Comparison of ENCODE assay signal across 9 cellular contexts in the genomic region with DNA sequence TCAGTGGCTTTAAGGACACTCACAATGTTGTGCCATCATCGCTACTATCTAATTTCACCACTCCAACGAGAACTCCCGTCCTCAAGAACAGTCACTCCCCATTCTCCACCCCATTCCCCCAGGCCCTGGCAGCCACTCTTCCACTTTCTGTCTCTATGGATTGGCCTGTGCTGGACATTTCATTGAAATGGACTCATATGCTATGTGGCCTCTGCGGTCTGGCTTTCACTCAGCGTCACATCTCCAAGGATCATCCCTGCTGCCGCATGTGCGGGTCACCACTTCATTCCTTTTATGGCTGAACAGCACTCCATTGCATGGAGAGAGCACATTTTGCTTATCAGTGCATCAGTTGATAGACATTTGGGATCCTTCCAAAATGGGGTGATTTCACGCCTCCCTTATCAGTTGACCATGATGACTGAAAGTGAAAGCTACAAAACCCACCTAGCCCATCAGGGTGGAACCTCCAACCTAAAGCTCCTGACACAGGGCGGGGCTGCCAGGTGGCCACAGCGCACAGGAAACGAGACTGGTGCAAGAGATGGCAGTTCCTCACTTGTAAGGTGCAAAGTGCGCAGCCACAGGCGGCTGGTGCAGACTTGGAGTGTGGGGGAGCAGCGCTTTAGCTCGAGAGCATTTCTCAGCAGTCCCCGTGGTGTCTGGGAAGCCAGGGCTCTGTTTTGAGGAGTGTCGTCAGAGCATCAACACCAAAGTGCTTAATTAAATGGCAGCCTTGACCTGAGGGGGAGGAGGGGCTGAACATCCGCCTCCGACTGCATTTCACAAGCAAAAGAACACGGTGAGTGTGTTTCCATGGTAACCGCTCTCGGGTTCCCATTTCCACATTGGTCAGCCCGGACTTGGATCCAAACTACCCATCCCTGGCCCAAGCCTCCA. TPM values are rescaled to one million over a fixed set of nuclear protein-coding genes. Genes with fewer than 3 reads are reported as not detected.
DNase-seq lines count a peak whose midpoint lies in the region; ATAC-seq, FAIRE-seq and TF ChIP-seq lines count a peak whose summit lies in the region.
"Had no signal": no experiment of that assay in that cellular context is flagged by ENCODE, and none has a peak within 500 bp of the region (broad histone marks: within the 10 kb centered on the region; RNA-seq: fewer than 3 reads in every experiment).

No MANE protein-coding gene starts in this region.

- H3K9me2 ChIP-seq in SK-N-SH, result no peaks in the 10 kb centered on the region

- H2AFZ ChIP-seq in SK-N-SH (ENCODE audit: low read depth), result no peak overlapping the region
- no peak overlapping the region for H2AFZ ChIP-seq in astrocyte (ENCODE audit: low read depth, low read length)

- H3K27ac ChIP-seq in SK-N-SH (ENCODE audit: low read depth in 2 of 2, low read length in 1 of 2) (no peak overlapping the region), astrocyte (ENCODE audit: low read depth, low read length) (no peak overlapping the region)
- H3K27ac ChIP-seq: uterus had no signal

- TF ChIP-seq RAD21 in SK-N-SH (IDR thresholded peaks at IDR 0.05; ENCODE audit: low read length), result no peak

- H3K27ac Mint-ChIP-seq in T-helper 1 cell treated with Interleukin-12 subunit alpha and Interleukin-12 subunit beta and Interleukin-4 antibody, amounts not matched to agents 30 μg/mL and 1 μg/mL, for 36 hours, result peak overlapping the region; percentile 90
- H3K27ac Mint-ChIP-seq in astrocyte (ENCODE audit: unreplicated experiment), result no peak overlapping the region
- H3K27ac Mint-ChIP-seq in natural killer cell treated with Interleukin-12 subunit alpha and Interleukin-12 subunit beta and Interleukin-15 and Interleukin-18, amount 100 ng/mL, for 72 hours, result peak overlapping the region; percentile 96 to 97

- FAIRE-seq in astrocyte (lab: Jason Lieb, UNC), result no peak

- no peaks in the 10 kb centered on the region for H3K27me3 Mint-ChIP-seq in T-helper 1 cell treated with Interleukin-12 subunit alpha and Interleukin-12 subunit beta and Interleukin-4 antibody, amounts not matched to agents 30 μg/mL and 1 μg/mL, for 36 hours (ENCODE audit: low read depth)
- H3K27me3 Mint-ChIP-seq in astrocyte (ENCODE audit: low read depth, unreplicated experiment), result no peaks in the 10 kb centered on the region
- H3K27me3 Mint-ChIP-seq in natural killer cell treated with Interleukin-12 subunit alpha and Interleukin-12 subunit beta and Interleukin-15 and Interleukin-18, amount 100 ng/mL, for 72 hours, result peaks cover 8 to 9% of the 10 kb centered on the region in 2 donors

- no peak for TF ChIP-seq EP300 in SK-N-SH (IDR thresholded peaks at IDR 0.05; ENCODE audit: borderline replicate concordance in 1 of 2, low read depth in 1 of 2, low read length in 1 of 2)

- H3K4me2 ChIP-seq in SK-N-SH (no peak overlapping the region), astrocyte (ENCODE audit: low read length) (peak overlapping the region; percentile 1)

- H3K4me1 ChIP-seq in SK-N-SH (ENCODE audit: control insufficient read depth in 1 of 2, insufficient read depth in 2 of 2, low read depth in 1 of 2, low read length in 1 of 2) (peaks cover 8% of the 10 kb centered on the region in 2 experiments; a peak in 3 of 4 replicates), astrocyte (ENCODE audit: insufficient read depth, low read length) (peaks cover 30% of the 10 kb centered on the region)
- H3K4me1 ChIP-seq: uterus had no signal

- H3K9ac ChIP-seq in SK-N-SH (no peak overlapping the region), astrocyte (ENCODE audit: low read length) (no peak overlapping the region)

- DNase-seq in SK-N-SH (peak; percentile 58), astrocyte (ENCODE audit: low read depth) (no peak), NCI-H146 treated with DMSO at 0.1 percent for 48 hours (lab: John Stamatoyannopoulos, UW; ENCODE audit: unreplicated experiment) (no peak), DMS53 (lab: John Stamatoyannopoulos, UW) (no peak)
- DNase-seq in natural killer cell treated with Interleukin-12 subunit alpha and Interleukin-12 subunit beta and Interleukin-15 and Interleukin-18, amount 100 ng/mL, for 72 hours (ENCODE audit: low spot score), result peak; percentile 92

- H3K4me3 Mint-ChIP-seq in T-helper 1 cell treated with Interleukin-12 subunit alpha and Interleukin-12 subunit beta and Interleukin-4 antibody, amounts not matched to agents 30 μg/mL and 1 μg/mL, for 36 hours, result peak overlapping the region; percentile 84
- H3K4me3 Mint-ChIP-seq in astrocyte (ENCODE audit: unreplicated experiment), result no peak overlapping the region
- H3K4me3 Mint-ChIP-seq in natural killer cell treated with Interleukin-12 subunit alpha and Interleukin-12 subunit beta and Interleukin-15 and Interleukin-18, amount 100 ng/mL, for 72 hours, result peak overlapping the region; percentile 86

- peaks cover 21% of the 10 kb centered on the region; the same call in 1 of the 2 replicates for H4K20me1 ChIP-seq in SK-N-SH (ENCODE audit: insufficient read depth)
- peaks cover 85% of the 10 kb centered on the region for H4K20me1 ChIP-seq in astrocyte (ENCODE audit: insufficient read depth, low read length)

- H3K36me3 ChIP-seq in SK-N-SH (replicated peaks in 1 of 2; ENCODE audit: control insufficient read depth in 1 of 2, insufficient read depth in 2 of 2, low read length in 1 of 2) (peaks cover 3 to 14% of the 10 kb centered on the region in 2 experiments), astrocyte (ENCODE audit: insufficient read depth, low read length) (peaks cover 8% of the 10 kb centered on the region)
- H3K36me3 ChIP-seq: uterus had no signal

- H3K4me3 ChIP-seq in SK-N-SH (ENCODE audit: low read depth in 2 of 2, low read length in 1 of 2), result no peak overlapping the region
- no peak overlapping the region for H3K4me3 ChIP-seq in astrocyte (ENCODE audit: insufficient read depth, low read depth, low read length)
- H3K4me3 ChIP-seq: uterus had no signal

- ATAC-seq in SK-N-SH treated with all-trans-retinoic acid at 6 μM for 48 hours, result no peak
- ATAC-seq in HG03060 (IDR thresholded peaks at IDR 0.05; ENCODE audit: low read depth, unreplicated experiment), result peak; percentile 86
- ATAC-seq in natural killer cell treated with Interleukin-12 subunit alpha and Interleukin-12 subunit beta and Interleukin-15 and Interleukin-18, amount 100 ng/mL, for 72 hours, result peak; percentile 95 to 96

- H3K36me3 Mint-ChIP-seq in T-helper 1 cell treated with Interleukin-12 subunit alpha and Interleukin-12 subunit beta and Interleukin-4 antibody, amounts not matched to agents 30 μg/mL and 1 μg/mL, for 36 hours (ENCODE audit: low read depth), result peaks cover 52% of the 10 kb centered on the region
- peaks cover 35% of the 10 kb centered on the region for H3K36me3 Mint-ChIP-seq in astrocyte (ENCODE audit: low read depth, unreplicated experiment)
- H3K36me3 Mint-ChIP-seq in natural killer cell treated with Interleukin-12 subunit alpha and Interleukin-12 subunit beta and Interleukin-15 and Interleukin-18, amount 100 ng/mL, for 72 hours, result peaks cover 11% of the 10 kb centered on the region

- no peaks in the 10 kb centered on the region for H3K9me3 Mint-ChIP-seq in T-helper 1 cell treated with Interleukin-12 subunit alpha and Interleukin-12 subunit beta and Interleukin-4 antibody, amounts not matched to agents 30 μg/mL and 1 μg/mL, for 36 hours
- H3K9me3 Mint-ChIP-seq in astrocyte (ENCODE audit: unreplicated experiment), result no peaks in the 10 kb centered on the region
- no peaks in the 10 kb centered on the region for H3K9me3 Mint-ChIP-seq in natural killer cell treated with Interleukin-12 subunit alpha and Interleukin-12 subunit beta and Interleukin-15 and Interleukin-18, amount 100 ng/mL, for 72 hours

- H3K79me2 ChIP-seq in SK-N-SH (ENCODE audit: insufficient read depth) (peaks cover 87% of the 10 kb centered on the region), astrocyte (ENCODE audit: insufficient read depth, low read length) (peaks cover 94% of the 10 kb centered on the region)

- peaks cover 2% of the 10 kb centered on the region for H3F3A ChIP-seq in SK-N-SH (replicated peaks; ENCODE audit: insufficient read depth)

- CTCF ChIA-PET in SK-N-SH (lab: Yijun Ruan, JAX), result interaction anchor here (1.2 kb wide), 1 partner anchor 132 kb away, joined by 4 read pairs; no protein-coding TSS in a partner anchor

- TF ChIP-seq CTCF in SK-N-SH (IDR thresholded peaks at IDR 0.05) (no peak), astrocyte (IDR thresholded peaks at IDR 0.05; ENCODE audit: insufficient read depth, low read depth, low read length) (no peak)

- WGBS in SK-N-SH (ENCODE audit: low lambda C conversion rate), result 74% methylated on average over 23 of the region's 23 CpGs

- peaks cover 57% of the 10 kb centered on the region for H3K4me1 Mint-ChIP-seq in T-helper 1 cell treated with Interleukin-12 subunit alpha and Interleukin-12 subunit beta and Interleukin-4 antibody, amounts not matched to agents 30 μg/mL and 1 μg/mL, for 36 hours (ENCODE audit: low read depth)
- H3K4me1 Mint-ChIP-seq in astrocyte (ENCODE audit: low read depth, unreplicated experiment), result peaks cover 24% of the 10 kb centered on the region
- H3K4me1 Mint-ChIP-seq in natural killer cell treated with Interleukin-12 subunit alpha and Interleukin-12 subunit beta and Interleukin-15 and Interleukin-18, amount 100 ng/mL, for 72 hours (ENCODE audit: low read depth in 2 of 2), result peaks cover 39 to 55% of the 10 kb centered on the region in 2 donors

- POLR2A ChIA-PET in SK-N-SH (lab: Yijun Ruan, JAX), result no interaction called here

- H3K27me3 ChIP-seq in SK-N-SH (ENCODE audit: insufficient read depth), result no peaks in the 10 kb centered on the region
- H3K27me3 ChIP-seq in astrocyte (ENCODE audit: insufficient read depth, low read length), result no peaks in the 10 kb centered on the region
- H3K27me3 ChIP-seq: uterus had no signal

- H3K9me3 ChIP-seq in SK-N-SH (no peaks in the 10 kb centered on the region), astrocyte (ENCODE audit: insufficient read depth, low read depth, low read length) (no peaks in the 10 kb centered on the region)
- H3K9me3 ChIP-seq: uterus had no signal

TF ChIP-seq in SK-N-SH, 30 proteins besides CTCF, POLR2A, EP300 and RAD21 (continues in another document):
- TF ChIP-seq EZH2phosphoT487 (IDR thresholded peaks at IDR 0.05; ENCODE audit: borderline replicate concordance, low read depth) (no peak), FOXM1 (IDR thresholded peaks at IDR 0.05; ENCODE audit: low read depth) (no peak)

TF ChIP-seq in SK-N-SH treated with all-trans-retinoic acid at 6 μM for 48 hours, 23 proteins besides CTCF, POLR2A, EP300 and RAD21 (continues in another document):
- no peak for TF ChIP-seq RARB (CRISPR knock-in tag; IDR thresholded peaks at IDR 0.05)
- no peak for TF ChIP-seq OSR1 (CRISPR knock-in tag; IDR thresholded peaks at IDR 0.05)

RNA-seq across cellular contexts. Expression of gene COTL1, which starts 23.8 kb away (rescaled TPM):
- polyA plus RNA-seq in SK-N-SH (2012; rRNA removed), result 59.5 and 91.6 TPM in 2 replicates
- 99.1 and 101 TPM in 2 replicates for polyA plus RNA-seq in SK-N-SH (2012; cell fraction: cytosol; rRNA removed)
- polyA plus RNA-seq in SK-N-SH (2012; cell fraction: nucleus; rRNA removed), result 72.6 and 94.3 TPM in 2 replicates
- total RNA-seq in astrocyte, result 300 and 359 TPM in 2 replicates
- 100 to 1,000 TPM; 128 to 154 TPM for total RNA-seq in natural killer cell treated with Interleukin-12 subunit alpha and Interleukin-12 subunit beta and Interleukin-15 and Interleukin-18, amount 100 ng/mL, for 72 hours

RNA-seq across cellular contexts. Expression of gene KLHL36, which starts 54.2 kb away (rescaled TPM):
- 39.8 and 43.3 TPM in 2 replicates for polyA plus RNA-seq in SK-N-SH (2012; rRNA removed)
- polyA plus RNA-seq in SK-N-SH (2012; cell fraction: cytosol; rRNA removed), result 17.4 and 26.1 TPM in 2 replicates
- polyA plus RNA-seq in SK-N-SH (2012; cell fraction: nucleus; rRNA removed), result 94.5 and 97.9 TPM in 2 replicates
- total RNA-seq in astrocyte, result 46.3 and 49.0 TPM in 2 replicates
- total RNA-seq in natural killer cell treated with Interleukin-12 subunit alpha and Interleukin-12 subunit beta and Interleukin-15 and Interleukin-18, amount 100 ng/mL, for 72 hours, result 10 to 100 TPM; 35.9 to 48.6 TPM

Comparison
In these comparisons a context has a peak if more than half of its experiments do, and no peak if none do; other contexts are left out.
1. DNase-seq: peak in SK-N-SH (single experiment) and natural killer cell treated with Interleukin-12 subunit alpha and Interleukin-12 subunit beta and Interleukin-15 and Interleukin-18, amount 100 ng/mL, for 72 hours (single experiment); none in astrocyte (single experiment), NCI-H146 treated with DMSO at 0.1 percent for 48 hours (single experiment) and DMS53 (single experiment).